In the genomic region with DNA sequence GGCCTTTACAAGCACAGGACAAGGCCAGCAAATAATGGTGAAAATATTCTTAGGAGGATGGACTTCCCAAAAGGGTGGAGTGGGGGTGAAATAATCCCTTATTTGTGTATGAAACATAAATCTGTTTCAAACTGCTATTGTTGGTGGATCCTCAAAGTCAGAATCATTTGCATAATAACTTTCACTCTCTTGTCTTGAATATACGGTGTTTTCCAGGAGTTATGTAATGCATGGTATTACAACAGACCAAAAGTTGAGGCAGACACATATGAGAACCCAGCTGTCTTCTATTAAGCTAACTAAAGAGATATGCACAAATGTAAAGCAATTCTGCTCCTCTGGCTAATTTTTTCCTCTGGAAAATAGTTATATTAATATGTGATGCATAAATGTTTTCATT, we compare ENCODE assay signal across 11 cellular contexts. TPM values are rescaled to one million over a fixed set of nuclear protein-coding genes. Genes with fewer than 3 reads are reported as not detected.
DNase-seq lines count a peak whose midpoint lies in the region; ATAC-seq and TF ChIP-seq lines count a peak whose summit lies in the region.
"Had no signal": no experiment of that assay in that cellular context is flagged by ENCODE, and none has a peak within 500 bp of the region (broad histone marks: within the 10 kb centered on the region; RNA-seq: fewer than 3 reads in every experiment).

No MANE protein-coding gene starts in this region.

- H3K27me3 Mint-ChIP-seq in stimulated activated naive CD8-positive, alpha-beta T cell treated with anti-CD3 and anti-CD28 coated beads, Interleukin-15, amount 100 ng/mL, for 72 hours = peaks cover 13% of the 10 kb centered on the region

- no peak overlapping the region for H2BK15ac ChIP-seq in IMR-90 (ENCODE audit: low read depth, low read length)

- dilution Hi-C loops in IMR-90 (cut with HindIII; ENCODE audit: low sequenced_read_pairs, unreplicated experiment) = no loop called here

- H3K4me2 ChIP-seq in IMR-90 (ENCODE audit: low read depth, low read length) = no peak overlapping the region

- no peak overlapping the region for H2AFZ ChIP-seq in IMR-90 (replicated peaks; ENCODE audit: low read length, poor library complexity)

- WGBS in IMR-90 (ENCODE audit: extremely low coverage in 2 of 2, insufficient read length in 1 of 2), 2 experiments = no CpG with 5 or more reads among the region's 1 CpG

- H2BK120ac ChIP-seq in IMR-90 (ENCODE audit: low read depth, low read length) = no peak overlapping the region

- H3K9me3 Mint-ChIP-seq in stimulated activated naive CD8-positive, alpha-beta T cell treated with anti-CD3 and anti-CD28 coated beads, Interleukin-15, amount 100 ng/mL, for 72 hours = no peaks in the 10 kb centered on the region
- H3K9me3 Mint-ChIP-seq: naive thymus-derived CD4-positive, alpha-beta T cell had no signal

- ATAC-seq in stimulated activated naive CD8-positive, alpha-beta T cell treated with anti-CD3 and anti-CD28 coated beads, Interleukin-15, amount 100 ng/mL, for 72 hours = peak; percentile 78
- no peak for ATAC-seq in stimulated activated naive CD8-positive, alpha-beta T cell treated with anti-CD3 and anti-CD28 coated beads, Interleukin-15, Interleukin-2, amounts not matched to agents 100 U/mL and 50 U/mL, for 24 hours
- peak; percentile 83 for ATAC-seq in HG02642 (IDR thresholded peaks at IDR 0.05; ENCODE audit: poor library complexity, unreplicated experiment)
- ATAC-seq in IMR-90 (ENCODE audit: low read depth) = no peak
- ATAC-seq: body of pancreas; heart left ventricle; naive thymus-derived CD4-positive, alpha-beta T cell had no signal

- H3K27ac ChIP-seq in IMR-90 (ENCODE audit: insufficient read depth, low read length) = no peak overlapping the region
- H3K27ac ChIP-seq in colonic mucosa = no peak overlapping the region
- H3K27ac ChIP-seq: body of pancreas had no signal

- no peaks in the 10 kb centered on the region for H3K9me1 ChIP-seq in IMR-90 (ENCODE audit: insufficient read depth, low read length)

- no peak overlapping the region for H3K4ac ChIP-seq in IMR-90 (ENCODE audit: low read depth, low read length)

- H3K4me1 Mint-ChIP-seq in stimulated activated naive CD8-positive, alpha-beta T cell treated with anti-CD3 and anti-CD28 coated beads, Interleukin-15, amount 100 ng/mL, for 72 hours = no peaks in the 10 kb centered on the region

- CTCF ChIA-PET in IMR-90 (lab: Yijun Ruan, JAX) = no interaction called here

- no peak overlapping the region for H3K4me3 Mint-ChIP-seq in stimulated activated naive CD8-positive, alpha-beta T cell treated with anti-CD3 and anti-CD28 coated beads, Interleukin-15, amount 100 ng/mL, for 72 hours
- H3K4me3 Mint-ChIP-seq: naive thymus-derived CD4-positive, alpha-beta T cell had no signal

- TF ChIP-seq RAD21 in IMR-90 (IDR thresholded peaks at IDR 0.05; ENCODE audit: low read length) = no peak

- H3K14ac ChIP-seq in IMR-90 (replicated peaks; ENCODE audit: low read depth, low read length) = no peak overlapping the region

- H4K8ac ChIP-seq in IMR-90 (ENCODE audit: low read depth in 2 of 2, low read length in 2 of 2) = no peak overlapping the region

- H3K9me3 ChIP-seq in IMR-90 (ENCODE audit: control insufficient read depth, insufficient read depth, low read length) (no peaks in the 10 kb centered on the region), colonic mucosa (no peaks in the 10 kb centered on the region)
- H3K9me3 ChIP-seq: body of pancreas, heart left ventricle had no signal

- no peak overlapping the region for H3K27ac Mint-ChIP-seq in stimulated activated naive CD8-positive, alpha-beta T cell treated with anti-CD3 and anti-CD28 coated beads, Interleukin-15, amount 100 ng/mL, for 72 hours
- H3K27ac Mint-ChIP-seq: naive thymus-derived CD4-positive, alpha-beta T cell had no signal

- BruUV-seq in IMR-90 (replicated peaks; lab: Mats Ljungman, UMichigan) = no TSS peak

- no peaks in the 10 kb centered on the region for H3K36me3 ChIP-seq in IMR-90 (ENCODE audit: control insufficient read depth, insufficient read depth, low read length)
- no peaks in the 10 kb centered on the region for H3K36me3 ChIP-seq in colonic mucosa
- H3K36me3 ChIP-seq: heart left ventricle had no signal

- intact Hi-C loops in IMR-90 (cut with micrococcal nuclease) (no loop called here), colonic mucosa (cut with DNase I) (no loop called here)

- no peak overlapping the region for H3K23ac ChIP-seq in IMR-90 (ENCODE audit: low read depth, low read length)

- H3K27me3 ChIP-seq in IMR-90 (ENCODE audit: control insufficient read depth, insufficient read depth, low read length) = peaks cover 9% of the 10 kb centered on the region
- no peaks in the 10 kb centered on the region for H3K27me3 ChIP-seq in colonic mucosa
- H3K27me3 ChIP-seq: heart left ventricle had no signal

- no peak overlapping the region for H4K91ac ChIP-seq in IMR-90 (ENCODE audit: insufficient read depth, low read depth, low read length)

- no peak overlapping the region for H3K56ac ChIP-seq in IMR-90 (ENCODE audit: extremely low read depth, insufficient read depth, low read length)

- no peak for TF ChIP-seq CTCF in IMR-90 (conservative IDR thresholded peaks at IDR 0.05; ENCODE audit: low read depth, low read length)
- no peak for TF ChIP-seq CTCF in colonic mucosa (IDR thresholded peaks at IDR 0.05)

- POLR2A ChIA-PET in IMR-90 (lab: Charles Lee; ENCODE audit: unreplicated experiment) = no interaction called here

- no peaks in the 10 kb centered on the region for H4K20me1 ChIP-seq in IMR-90 (ENCODE audit: insufficient read depth, low read length)

- no peak overlapping the region for H2AK5ac ChIP-seq in IMR-90 (ENCODE audit: low read depth, low read length)

- in situ Hi-C loops in IMR-90 (cut with MboI; ENCODE audit: low sequenced_read_pairs) = no loop called here

- H2BK20ac ChIP-seq in IMR-90 (ENCODE audit: low read depth, low read length) = no peak overlapping the region

- no peak overlapping the region for H3K18ac ChIP-seq in IMR-90 (ENCODE audit: low read depth, low read length)

- no peak for DNase-seq in stimulated activated naive CD8-positive, alpha-beta T cell treated with anti-CD3 and anti-CD28 coated beads, Interleukin-15, amount 100 ng/mL, for 72 hours
- no peak for DNase-seq in stimulated activated naive CD8-positive, alpha-beta T cell treated with anti-CD3 and anti-CD28 coated beads, Interleukin-15, Interleukin-2, amounts not matched to agents 100 U/mL and 50 U/mL, for 24 hours
- DNase-seq in IMR-90 = peak; percentile 35
- DNase-seq in NCI-H526 (lab: John Stamatoyannopoulos, UW) = no peak
- DNase-seq in foreskin melanocyte = no peak
- no peak for DNase-seq in NCI-H748 (lab: John Stamatoyannopoulos, UW; ENCODE audit: unreplicated experiment)
- DNase-seq in colonic mucosa = no peak
- DNase-seq: body of pancreas; heart left ventricle; naive thymus-derived CD4-positive, alpha-beta T cell had no signal

- H3K9ac ChIP-seq in IMR-90 (ENCODE audit: low read depth, low read length) (no peak overlapping the region), colonic mucosa (ENCODE audit: low read depth in 2 of 2, low read length in 2 of 2) (no peak overlapping the region)

- no peak overlapping the region for H2BK5ac ChIP-seq in IMR-90 (ENCODE audit: low read depth, low read length, poor library complexity, severe bottlenecking)

- no peak overlapping the region for H3K4me3 ChIP-seq in IMR-90 (ENCODE audit: insufficient read depth, low read depth, low read length)
- no peak overlapping the region for H3K4me3 ChIP-seq in colonic mucosa
- H3K4me3 ChIP-seq: body of pancreas, heart left ventricle had no signal

- H4K5ac ChIP-seq in IMR-90 (ENCODE audit: low read depth, low read length) = no peak overlapping the region

- no peaks in the 10 kb centered on the region for H3K79me1 ChIP-seq in IMR-90 (ENCODE audit: low read depth in 1 of 2, low read length in 2 of 2)

- H3K4me1 ChIP-seq in IMR-90 (ENCODE audit: control insufficient read depth, insufficient read depth, low read length) (no peaks in the 10 kb centered on the region), colonic mucosa (no peaks in the 10 kb centered on the region)
- H3K4me1 ChIP-seq: body of pancreas had no signal

- no peak for TF ChIP-seq POLR2A in IMR-90 (IDR thresholded peaks at IDR 0.05; ENCODE audit: low read depth, low read length)

- H2AK9ac ChIP-seq in IMR-90 (replicated peaks; ENCODE audit: low read depth, low read length, poor library complexity) = no peak overlapping the region

TF ChIP-seq in IMR-90, 13 proteins besides CTCF, POLR2A, EP300 and RAD21 (continues in another document):
- TF ChIP-seq CHD1 (IDR thresholded peaks at IDR 0.05; ENCODE audit: low read depth, low read length) (no peak), MAZ (IDR thresholded peaks at IDR 0.05; ENCODE audit: borderline replicate concordance, low read depth, low read length) (no peak), BHLHE40 (IDR thresholded peaks at IDR 0.05; ENCODE audit: low read depth, low read length) (no peak), RFX5 (IDR thresholded peaks at IDR 0.05; ENCODE audit: low read depth, low read length) (no peak), MAFK (IDR thresholded peaks at IDR 0.05; ENCODE audit: low read depth, low read length) (no peak), MXI1 (IDR thresholded peaks at IDR 0.05; ENCODE audit: borderline replicate concordance, low read depth, low read length) (no peak), FOS (IDR thresholded peaks at IDR 0.05; ENCODE audit: low read depth, low read length) (no peak), NFE2L2 (IDR thresholded peaks at IDR 0.05; ENCODE audit: low read depth, low read length) (no peak), RCOR1 (IDR thresholded peaks at IDR 0.05; ENCODE audit: insufficient replicate concordance, low read length) (no peak)
- TF ChIP-seq, protein P1, sequence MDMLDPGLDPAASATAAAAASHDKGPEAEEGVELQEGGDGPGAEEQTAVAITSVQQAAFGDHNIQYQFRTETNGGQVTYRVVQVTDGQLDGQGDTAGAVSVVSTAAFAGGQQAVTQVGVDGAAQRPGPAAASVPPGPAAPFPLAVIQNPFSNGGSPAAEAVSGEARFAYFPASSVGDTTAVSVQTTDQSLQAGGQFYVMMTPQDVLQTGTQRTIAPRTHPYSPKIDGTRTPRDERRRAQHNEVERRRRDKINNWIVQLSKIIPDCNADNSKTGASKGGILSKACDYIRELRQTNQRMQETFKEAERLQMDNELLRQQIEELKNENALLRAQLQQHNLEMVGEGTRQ (IDR thresholded peaks at IDR 0.05; ENCODE audit: low read depth, low read length) = no peak

RNA-seq across cellular contexts. Expression of gene PRTG, which starts 57.7 kb away (rescaled TPM):
- total RNA-seq in IMR-90 (2012; rRNA removed) = 1.4 and 1.7 TPM in 2 replicates
- polyA plus RNA-seq in IMR-90 (2012; rRNA removed) = 0.89 and 0.99 TPM in 2 replicates
- polyA plus RNA-seq in IMR-90 (2012; cell fraction: cytosol; rRNA removed) = 0.61 and 0.62 TPM in 2 replicates
- polyA plus RNA-seq in IMR-90 (2012; cell fraction: nucleus; rRNA removed; ENCODE audit: low replicate concordance) = 0.59 and 1.1 TPM in 2 replicates
- total RNA-seq in colonic mucosa = 1 to 10 TPM in 1 of 2 donors, under 1 TPM in 1; 0.32 to 1.2 TPM
- total RNA-seq: naive thymus-derived CD4-positive, alpha-beta T cell had no signal
- polyA plus RNA-seq: naive thymus-derived CD4-positive, alpha-beta T cell had no signal

Comparison
In these comparisons a context has a peak if more than half of its experiments do, and no peak if none do; other contexts are left out.
1. ATAC-seq: peak in stimulated activated naive CD8-positive, alpha-beta T cell treated with anti-CD3 and anti-CD28 coated beads, Interleukin-15, amount 100 ng/mL, for 72 hours (single experiment) and HG02642 (single experiment); none in stimulated activated naive CD8-positive, alpha-beta T cell treated with anti-CD3 and anti-CD28 coated beads, Interleukin-15, Interleukin-2, amounts not matched to agents 100 U/mL and 50 U/mL, for 24 hours (single experiment) and IMR-90 (single experiment).